1 cellular context compared by ENCODE assay signal in genomic region chr1:40256401-40257084, GRCh38.
TF ChIP-seq lines count a peak whose summit lies in the region.

No MANE protein-coding gene starts in this region.

TF ChIP-seq in H1, 55 proteins besides CTCF, POLR2A, EP300 and RAD21:
- no peak for TF ChIP-seq EZH2 (IDR thresholded peaks at IDR 0.05; ENCODE audit: low read depth, low read length, severe bottlenecking)
- no peak for TF ChIP-seq ATF3 (IDR thresholded peaks at IDR 0.05; ENCODE audit: insufficient read depth, low read depth, low read length)
- TF ChIP-seq SIN3A (conservative IDR thresholded peaks at IDR 0.05 in 1 of 2, IDR thresholded peaks at IDR 0.05 in 1 of 2; ENCODE audit: low read depth in 1 of 2, low read length in 2 of 2) = no peak
